ENCODE assay signal across 1 cellular context in the genomic region with DNA sequence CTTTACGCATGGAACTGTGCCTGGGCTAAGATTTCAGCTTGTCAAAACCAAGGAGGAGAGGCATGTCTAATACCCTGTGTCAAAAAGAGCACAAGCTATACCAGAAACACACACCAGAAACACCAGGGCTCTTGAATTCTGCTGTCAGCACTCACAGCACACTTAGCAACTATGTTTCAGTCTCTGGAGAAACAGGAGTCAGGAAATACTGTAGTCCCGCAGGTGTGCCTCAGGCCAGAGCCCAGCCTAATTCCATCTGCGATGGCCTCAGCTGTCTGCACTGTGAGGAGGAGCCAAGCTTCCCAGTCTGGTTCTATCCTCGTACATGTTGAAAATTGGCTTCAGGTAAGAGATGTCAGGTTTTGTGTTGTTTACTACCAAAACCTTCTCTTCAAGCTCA.
TF ChIP-seq lines count a peak whose summit lies in the region.

No MANE protein-coding gene starts in this region.

TF ChIP-seq in K562, 482 proteins besides CTCF, POLR2A, EP300 and RAD21:
- TF ChIP-seq ZNF124 (CRISPR knock-in tag; IDR thresholded peaks at IDR 0.05) (no peak), NONO (IDR thresholded peaks at IDR 0.05; ENCODE audit: low read depth in 2 of 2, low read length in 1 of 2) (no peak), CHCHD3 (CRISPR knock-in tag; IDR thresholded peaks at IDR 0.05) (no peak), FOXP1 (CRISPR knock-in tag; IDR thresholded peaks at IDR 0.05) (no peak), HDAC3 (IDR thresholded peaks at IDR 0.05; ENCODE audit: borderline replicate concordance, partially characterized antibody) (no peak), HEY1 (CRISPR knock-in tag; IDR thresholded peaks at IDR 0.05; ENCODE audit: borderline replicate concordance) (no peak), GATAD2A (IDR thresholded peaks at IDR 0.05) (no peak), FOXO4 (CRISPR knock-in tag; IDR thresholded peaks at IDR 0.05) (no peak), FOXA3 (CRISPR knock-in tag; conservative IDR thresholded peaks at IDR 0.05 in 1 of 2, IDR thresholded peaks at IDR 0.05 in 1 of 2) (no peak), ZBTB5 (IDR thresholded peaks at IDR 0.05) (no peak), ELF4 (CRISPR knock-in tag; IDR thresholded peaks at IDR 0.05) (no peak)
- TF ChIP-seq, protein P1, sequence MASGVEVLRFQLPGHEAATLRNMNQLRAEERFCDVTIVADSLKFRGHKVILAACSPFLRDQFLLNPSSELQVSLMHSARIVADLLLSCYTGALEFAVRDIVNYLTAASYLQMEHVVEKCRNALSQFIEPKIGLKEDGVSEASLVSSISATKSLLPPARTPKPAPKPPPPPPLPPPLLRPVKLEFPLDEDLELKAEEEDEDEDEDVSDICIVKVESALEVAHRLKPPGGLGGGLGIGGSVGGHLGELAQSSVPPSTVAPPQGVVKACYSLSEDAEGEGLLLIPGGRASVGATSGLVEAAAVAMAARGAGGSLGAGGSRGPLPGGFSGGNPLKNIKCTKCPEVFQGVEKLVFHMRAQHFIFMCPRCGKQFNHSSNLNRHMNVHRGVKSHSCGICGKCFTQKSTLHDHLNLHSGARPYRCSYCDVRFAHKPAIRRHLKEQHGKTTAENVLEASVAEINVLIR (CRISPR knock-in tag; IDR thresholded peaks at IDR 0.05) = no peak
- TF ChIP-seq, protein P2, sequence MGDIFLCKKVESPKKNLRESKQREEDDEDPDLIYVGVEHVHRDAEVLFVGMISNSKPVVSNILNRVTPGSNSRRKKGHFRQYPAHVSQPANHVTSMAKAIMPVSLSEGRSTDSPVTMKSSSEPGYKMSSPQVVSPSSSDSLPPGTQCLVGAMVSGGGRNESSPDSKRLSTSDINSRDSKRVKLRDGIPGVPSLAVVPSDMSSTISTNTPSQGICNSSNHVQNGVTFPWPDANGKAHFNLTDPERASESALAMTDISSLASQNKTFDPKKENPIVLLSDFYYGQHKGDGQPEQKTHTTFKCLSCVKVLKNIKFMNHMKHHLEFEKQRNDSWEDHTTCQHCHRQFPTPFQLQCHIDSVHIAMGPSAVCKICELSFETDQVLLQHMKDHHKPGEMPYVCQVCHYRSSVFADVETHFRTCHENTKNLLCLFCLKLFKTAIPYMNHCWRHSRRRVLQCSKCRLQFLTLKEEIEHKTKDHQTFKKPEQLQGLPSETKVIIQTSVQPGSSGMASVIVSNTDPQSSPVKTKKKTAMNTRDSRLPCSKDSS (IDR thresholded peaks at IDR 0.05; ENCODE audit: low read depth, partially characterized antibody) = no peak
